30 cellular contexts compared by ENCODE assay signal in the genomic region with DNA sequence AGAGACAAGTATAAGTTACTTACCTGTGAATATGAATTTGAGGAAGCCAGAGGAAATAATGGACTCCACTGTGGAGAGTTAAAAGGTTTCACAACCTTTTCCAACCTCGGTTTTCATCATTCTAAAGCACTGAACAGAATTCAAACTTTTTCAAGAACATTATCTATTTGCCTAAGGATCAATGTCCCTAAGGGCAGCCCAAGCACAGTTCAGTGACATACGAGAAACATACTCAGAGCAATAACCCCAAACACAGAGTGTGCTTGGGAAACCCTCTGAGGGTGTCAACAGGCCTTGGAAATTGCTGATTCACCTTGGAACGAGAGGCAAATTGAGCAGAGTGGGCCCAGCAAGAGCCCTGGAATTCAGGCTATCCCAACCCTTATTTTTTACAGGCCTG. TPM values are rescaled to one million over a fixed set of nuclear protein-coding genes. Genes with fewer than 3 reads are reported as not detected.
"Had no signal": no experiment of that assay in that cellular context is flagged by ENCODE, and none has a peak within 500 bp of the region (broad histone marks: within the 10 kb centered on the region; RNA-seq: fewer than 3 reads in every experiment).

ABCB11 (minus strand) TSS at position 123 of the 400 bp plus-strand sequence. CDS start 13,199 bp downstream, outside the sequence.

- ATAC-seq: activated CD8-positive, alpha-beta memory T cell treated with anti-CD3 and anti-CD28 coated beads, Interleukin-2, amount 10 ng/mL, durations not matched to agents 7 days and 5 days; activated CD8-positive, alpha-beta T cell treated with anti-CD3 and anti-CD28 coated beads, Interleukin-2, amount 10 ng/mL, durations not matched to agents 7 days and 5 days; activated T-cell treated with anti-CD3 and anti-CD28 coated beads, Interleukin-2, amount 50 U/mL, for 72 hours; gastroesophageal sphincter; lower lobe of right lung; natural killer cell; stimulated activated naive CD8-positive, alpha-beta T cell treated with anti-CD3 and anti-CD28 coated beads, Interleukin-15, Interleukin-2, amounts not matched to agents 100 U/mL and 50 U/mL, for 24 hours; T-cell had no signal

- H3K9me3 ChIP-seq: ascending aorta, lower lobe of right lung, thyroid gland had no signal

- FAIRE-seq: kidney had no signal

- DNase-seq: activated B cell treated with CpG ODN at 0.5 μM for 24 hours; activated CD4-positive, alpha-beta T cell treated with anti-CD3 and anti-CD28 coated beads, Interleukin-2, amount 50 U/mL, for 1 hour; activated CD8-positive, alpha-beta memory T cell treated with anti-CD3 and anti-CD28 coated beads, Interleukin-2, amount 10 ng/mL, durations not matched to agents 7 days and 5 days; activated CD8-positive, alpha-beta T cell treated with anti-CD3 and anti-CD28 coated beads, Interleukin-2, amount 10 ng/mL, durations not matched to agents 7 days and 5 days; activated naive CD4-positive, alpha-beta T cell; activated naive CD8-positive, alpha-beta T cell treated with anti-CD3 and anti-CD28 coated beads for 36 hours; activated T-cell treated with anti-CD3 and anti-CD28 coated beads, Interleukin-2, amount 50 U/mL, for 72 hours; dorsolateral prefrontal cortex; effector memory CD4-positive, alpha-beta T cell; erythroblast; hippocampal formation; immature natural killer cell; kidney; lower lobe of right lung; mesenchymal stem cell; natural killer cell; posterior cingulate gyrus; right cardiac atrium; spleen; stimulated activated CD4-positive, alpha-beta T cell treated with anti-CD3 and anti-CD28 coated beads, Interleukin-2, amount 100 ng/mL, for 48 hours; stimulated activated naive CD8-positive, alpha-beta T cell treated with anti-CD3 and anti-CD28 coated beads, Interleukin-15, Interleukin-2, amounts not matched to agents 100 U/mL and 50 U/mL, for 24 hours; T-cell; thyroid gland had no signal

- H3K4me1 Mint-ChIP-seq: activated B cell treated with CpG ODN at 0.5 μM for 24 hours, brain had no signal

- H3K27ac ChIP-seq: ascending aorta, cardiac muscle cell, coronary artery, dorsolateral prefrontal cortex, gastroesophageal sphincter, lower lobe of right lung, spleen, thyroid gland had no signal

- H3K27me3 Mint-ChIP-seq: activated B cell treated with CpG ODN at 0.5 μM for 24 hours; activated CD8-positive, alpha-beta memory T cell treated with anti-CD3 and anti-CD28 coated beads, Interleukin-2, amount 10 ng/mL, durations not matched to agents 7 days and 5 days; activated naive CD8-positive, alpha-beta T cell treated with anti-CD3 and anti-CD28 coated beads for 36 hours; brain; T-cell had no signal

- H3K4me1 ChIP-seq: ascending aorta, gastroesophageal sphincter, lower lobe of right lung, spleen, thyroid gland had no signal

- H3K36me3 ChIP-seq: ascending aorta, cardiac muscle cell, gastroesophageal sphincter, lower lobe of right lung, spleen, thyroid gland had no signal

- H3K4me3 Mint-ChIP-seq: activated B cell treated with CpG ODN at 0.5 μM for 24 hours; activated CD8-positive, alpha-beta memory T cell treated with anti-CD3 and anti-CD28 coated beads, Interleukin-2, amount 10 ng/mL, durations not matched to agents 7 days and 5 days; activated CD8-positive, alpha-beta T cell treated with anti-CD3 and anti-CD28 coated beads, Interleukin-2, amount 10 ng/mL, durations not matched to agents 7 days and 5 days; activated naive CD8-positive, alpha-beta T cell treated with anti-CD3 and anti-CD28 coated beads for 36 hours; activated T-cell treated with anti-CD3 and anti-CD28 coated beads, Interleukin-2, amount 50 U/mL, for 72 hours; brain; immature natural killer cell; natural killer cell; T-cell; T-helper 2 cell treated with Interferon-gamma antibody and Interleukin-4, amounts not matched to agents 5 μg/mL and 100 μg/mL, for 36 hours had no signal

- H3K4me3 ChIP-seq: ascending aorta, cardiac muscle cell, coronary artery, dorsolateral prefrontal cortex, gastroesophageal sphincter, lower lobe of right lung, spleen, thyroid gland had no signal

- H3K27me3 ChIP-seq: ascending aorta, dorsolateral prefrontal cortex, gastroesophageal sphincter, spleen, thyroid gland had no signal

- H3K27ac Mint-ChIP-seq: activated B cell treated with CpG ODN at 0.5 μM for 24 hours; activated CD8-positive, alpha-beta memory T cell treated with anti-CD3 and anti-CD28 coated beads, Interleukin-2, amount 10 ng/mL, durations not matched to agents 7 days and 5 days; activated CD8-positive, alpha-beta T cell treated with anti-CD3 and anti-CD28 coated beads, Interleukin-2, amount 10 ng/mL, durations not matched to agents 7 days and 5 days; activated naive CD8-positive, alpha-beta T cell treated with anti-CD3 and anti-CD28 coated beads for 36 hours; activated T-cell treated with anti-CD3 and anti-CD28 coated beads, Interleukin-2, amount 50 U/mL, for 72 hours; brain; immature natural killer cell; natural killer cell; T-cell; T-helper 2 cell treated with Interferon-gamma antibody and Interleukin-4, amounts not matched to agents 5 μg/mL and 100 μg/mL, for 36 hours had no signal

- H3K36me3 Mint-ChIP-seq: activated CD8-positive, alpha-beta memory T cell treated with anti-CD3 and anti-CD28 coated beads, Interleukin-2, amount 10 ng/mL, durations not matched to agents 7 days and 5 days; activated naive CD8-positive, alpha-beta T cell treated with anti-CD3 and anti-CD28 coated beads for 36 hours; brain; immature natural killer cell; natural killer cell; T-cell had no signal

RNA-seq across cellular contexts. Expression of gene ABCB11, which starts in this region (rescaled TPM):
- total RNA-seq: activated B cell treated with CpG ODN at 0.5 μM for 24 hours; activated CD8-positive, alpha-beta memory T cell treated with anti-CD3 and anti-CD28 coated beads, Interleukin-2, amount 10 ng/mL, durations not matched to agents 7 days and 5 days; activated naive CD8-positive, alpha-beta T cell treated with anti-CD3 and anti-CD28 coated beads for 36 hours; activated T-cell treated with anti-CD3 and anti-CD28 coated beads, Interleukin-2, amount 50 U/mL, for 72 hours; ascending aorta; osteoblast had no signal
- polyA plus RNA-seq: immature natural killer cell had no signal
